In the genomic region with DNA sequence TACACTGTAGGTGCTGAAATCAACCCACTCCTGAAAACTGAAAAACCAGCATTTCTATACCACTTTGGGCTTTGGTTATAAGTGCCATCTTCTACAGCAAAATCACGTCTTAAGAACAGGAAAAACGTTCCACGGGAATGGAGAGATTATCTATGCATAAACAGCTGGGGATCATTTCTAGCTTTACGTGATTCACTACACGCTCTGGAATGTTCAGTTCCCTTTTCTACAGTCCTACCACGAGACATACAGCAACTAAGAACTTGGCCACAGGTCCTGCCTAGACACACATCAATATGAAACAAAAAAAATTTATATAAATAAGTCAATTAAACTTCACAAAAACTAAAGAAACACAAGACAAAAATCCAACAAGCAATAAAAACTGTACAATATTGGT, we compare ENCODE assay signal across 13 cellular contexts. TPM values are rescaled to one million over a fixed set of nuclear protein-coding genes. Genes with fewer than 3 reads are reported as not detected.
DNase-seq lines count a peak whose midpoint lies in the region; ATAC-seq and FAIRE-seq lines count a peak whose summit lies in the region.
"Had no signal": no experiment of that assay in that cellular context is flagged by ENCODE, and none has a peak within 500 bp of the region (broad histone marks: within the 10 kb centered on the region; RNA-seq: fewer than 3 reads in every experiment).

No MANE protein-coding gene starts in this region.

- ATAC-seq in activated CD8-positive, alpha-beta T cell treated with anti-CD3 and anti-CD28 coated beads, Interleukin-2, amount 10 ng/mL, durations not matched to agents 7 days and 5 days, result no peak
- ATAC-seq in naive B cell (ENCODE audit: low read depth in 2 of 2) (no peak), HG03135 (IDR thresholded peaks at IDR 0.05; ENCODE audit: unreplicated experiment) (no peak)

- H3K27ac ChIP-seq in CD4-positive, alpha-beta memory T cell (ENCODE audit: low read depth, low read length), result no peak overlapping the region

- no peaks in the 10 kb centered on the region for H3K27me3 ChIP-seq in CD4-positive, alpha-beta memory T cell (ENCODE audit: insufficient read depth, low read length)

- peak overlapping the region; percentile 56 to 99 (median 80) for H3K27ac Mint-ChIP-seq in CD4-positive, alpha-beta memory T cell
- peak overlapping the region; percentile 32 for H3K27ac Mint-ChIP-seq in activated CD8-positive, alpha-beta T cell treated with anti-CD3 and anti-CD28 coated beads, Interleukin-2, amount 10 ng/mL, durations not matched to agents 7 days and 5 days
- peak overlapping the region; percentile 87 to 100 (median 99) for H3K27ac Mint-ChIP-seq in naive B cell
- H3K27ac Mint-ChIP-seq: H9 had no signal

- H3K4me3 Mint-ChIP-seq in CD4-positive, alpha-beta memory T cell, result peak overlapping the region; percentile 27 to 99 (median 76)
- peak overlapping the region; percentile 98 for H3K4me3 Mint-ChIP-seq in activated CD8-positive, alpha-beta T cell treated with anti-CD3 and anti-CD28 coated beads, Interleukin-2, amount 10 ng/mL, durations not matched to agents 7 days and 5 days
- peak overlapping the region; percentile 76 to 100 (median 98) for H3K4me3 Mint-ChIP-seq in naive B cell
- H3K4me3 Mint-ChIP-seq: H9 had no signal

- peaks cover 31% of the 10 kb centered on the region for H3K36me3 ChIP-seq in CD4-positive, alpha-beta memory T cell (ENCODE audit: insufficient read depth, low read length)

- peaks cover 36% of the 10 kb centered on the region for H3K4me1 ChIP-seq in CD4-positive, alpha-beta memory T cell (ENCODE audit: insufficient read depth, low read length)

- POLR2A ChIA-PET in CD4-positive, alpha-beta memory T cell (lab: Charles Lee; ENCODE audit: partially characterized antibody), result interaction anchor here (0.8 to 3.5 kb wide), 14 partner anchors 11 to 264 kb away, joined by 3 to 34 read pairs (median 7); a partner anchor contains a TSS
- POLR2A ChIA-PET in activated CD8-positive, alpha-beta T cell treated with anti-CD3 and anti-CD28 coated beads, Interleukin-2, amount 10 ng/mL, durations not matched to agents 7 days and 5 days (lab: Charles Lee), result interaction anchor here (1.1 to 1.2 kb wide), 4 partner anchors 16 to 130 kb away, joined by 3 to 8 read pairs (median 4); no protein-coding TSS in a partner anchor

- no peaks in the 10 kb centered on the region for H3K27me3 Mint-ChIP-seq in CD4-positive, alpha-beta memory T cell
- H3K27me3 Mint-ChIP-seq in activated CD8-positive, alpha-beta T cell treated with anti-CD3 and anti-CD28 coated beads, Interleukin-2, amount 10 ng/mL, durations not matched to agents 7 days and 5 days (ENCODE audit: low read depth), result no peaks in the 10 kb centered on the region
- H3K27me3 Mint-ChIP-seq in naive B cell, result peaks cover 0 to 4% (median 0%) of the 10 kb centered on the region in 3 donors

- H3K4me1 Mint-ChIP-seq in CD4-positive, alpha-beta memory T cell, result peaks cover 33 to 68% (median 40%) of the 10 kb centered on the region in 4 donors
- peaks cover 36% of the 10 kb centered on the region for H3K4me1 Mint-ChIP-seq in activated CD8-positive, alpha-beta T cell treated with anti-CD3 and anti-CD28 coated beads, Interleukin-2, amount 10 ng/mL, durations not matched to agents 7 days and 5 days (ENCODE audit: low read depth)
- peaks cover 65 to 86% (median 70%) of the 10 kb centered on the region in 3 donors for H3K4me1 Mint-ChIP-seq in naive B cell

- peak in 4 of 5 donors; percentile 28 to 50 (median 32) for DNase-seq in CD4-positive, alpha-beta memory T cell
- DNase-seq in KBM-7 (peak; percentile 39), naive B cell (no peak), retina (no peak), HTR-8/SVneo (ENCODE audit: insufficient read length, low spot score) (no peak), SHP77 (lab: John Stamatoyannopoulos, UW) (no peak)
- no peak for DNase-seq in activated CD8-positive, alpha-beta T cell treated with anti-CD3 and anti-CD28 coated beads, Interleukin-2, amount 10 ng/mL, durations not matched to agents 7 days and 5 days
- DNase-seq: COR-L47; H9; NCI-H2081 treated with DMSO at 0.1 percent for 48 hours; stimulated activated CD4-positive, alpha-beta T cell treated with anti-CD3 and anti-CD28 coated beads, Interleukin-15, amount 100 ng/mL, for 24 hours had no signal

- FAIRE-seq in HTR-8/SVneo (lab: Jason Lieb, UNC), result no peak
- FAIRE-seq: colon had no signal

- in situ Hi-C loops in KBM-7 (cut with MboI; ENCODE audit: low pct_unique_long_range_greater_than_20kb, low sequenced_read_pairs), result no loop called here

- CTCF ChIA-PET in CD4-positive, alpha-beta memory T cell (lab: Charles Lee; ENCODE audit: partially characterized antibody), result interaction anchor here (0.6 to 1.6 kb wide), 4 partner anchors 22 to 270 kb away, joined by 3 to 5 read pairs (median 3); no protein-coding TSS in a partner anchor
- CTCF ChIA-PET in activated CD8-positive, alpha-beta T cell treated with anti-CD3 and anti-CD28 coated beads, Interleukin-2, amount 10 ng/mL, durations not matched to agents 7 days and 5 days (lab: Charles Lee), result interaction anchor here (1.1 to 1.2 kb wide), 3 partner anchors 55 to 201 kb away, joined by 3 to 5 read pairs (median 5); no protein-coding TSS in a partner anchor

- H3K9me3 ChIP-seq in CD4-positive, alpha-beta memory T cell (ENCODE audit: control insufficient read depth in 1 of 2, low read length in 2 of 2), result no peaks in the 10 kb centered on the region

- peaks cover 0 to 14% (median 3%) of the 10 kb centered on the region in 8 donors for H3K9me3 Mint-ChIP-seq in CD4-positive, alpha-beta memory T cell
- H3K9me3 Mint-ChIP-seq in activated CD8-positive, alpha-beta T cell treated with anti-CD3 and anti-CD28 coated beads, Interleukin-2, amount 10 ng/mL, durations not matched to agents 7 days and 5 days (ENCODE audit: insufficient read depth), result no peaks in the 10 kb centered on the region
- H3K9me3 Mint-ChIP-seq in naive B cell, result peaks cover 0 to 7% (median 2%) of the 10 kb centered on the region in 7 donors
- H3K9me3 Mint-ChIP-seq: H9 had no signal

- intact Hi-C loops in CD4-positive, alpha-beta memory T cell (cut with micrococcal nuclease), result loop anchor here (2.0 to 5.0 kb wide), 2 partner anchors 47 to 126 kb away; no protein-coding TSS in a partner anchor

- H3K36me3 Mint-ChIP-seq in CD4-positive, alpha-beta memory T cell, result peaks cover 38 to 59% of the 10 kb centered on the region in 2 donors
- H3K36me3 Mint-ChIP-seq in activated CD8-positive, alpha-beta T cell treated with anti-CD3 and anti-CD28 coated beads, Interleukin-2, amount 10 ng/mL, durations not matched to agents 7 days and 5 days (ENCODE audit: low read depth), result peaks cover 55% of the 10 kb centered on the region
- peaks cover 30 to 32% of the 10 kb centered on the region in 2 donors for H3K36me3 Mint-ChIP-seq in naive B cell

- H3K4me3 ChIP-seq in CD4-positive, alpha-beta memory T cell (ENCODE audit: low read length in 2 of 2), result no peak overlapping the region

RNA-seq across cellular contexts. Expression of a gene that starts 3.6 kb away (rescaled TPM):
- total RNA-seq in CD4-positive, alpha-beta memory T cell, result 100 to 1,000 TPM; 306 to 308 TPM
- 1,000 to 10,000 TPM in 1 of 2 donors, 100 to 1,000 TPM in 1; 368 to 1,556 TPM for polyA plus RNA-seq in CD4-positive, alpha-beta memory T cell
- total RNA-seq in activated CD8-positive, alpha-beta T cell treated with anti-CD3 and anti-CD28 coated beads, Interleukin-2, amount 10 ng/mL, durations not matched to agents 7 days and 5 days, result 100 to 1,000 TPM; 219 to 226 TPM
- polyA plus RNA-seq in naive B cell (ENCODE audit: low read depth in 6 of 6), result 1,000 to 10,000 TPM; 1,969 to 4,468 (median 2,782) TPM

Comparison
In these comparisons a context has a peak if more than half of its experiments do, and no peak if none do; other contexts are left out.
1. DNase-seq: peak in CD4-positive, alpha-beta memory T cell (4 of 5) and KBM-7 (single experiment); none in activated CD8-positive, alpha-beta T cell treated with anti-CD3 and anti-CD28 coated beads, Interleukin-2, amount 10 ng/mL, durations not matched to agents 7 days and 5 days (single experiment), naive B cell (single experiment), retina (single experiment), HTR-8/SVneo (single experiment) and SHP77 (0 of 2).
2. H3K27ac Mint-ChIP-seq: peak in every context shown above with its lines; median percentile 99 in naive B cell; 80 in CD4-positive, alpha-beta memory T cell; 32 in activated CD8-positive, alpha-beta T cell treated with anti-CD3 and anti-CD28 coated beads, Interleukin-2, amount 10 ng/mL, durations not matched to agents 7 days and 5 days.
3. Peak in every context shown above with its lines, with median percentiles within 50 percentile points of each other: H3K4me3 Mint-ChIP-seq.